16 cellular contexts compared by ENCODE assay signal in genomic region chr6:136773473-136773796, GRCh38. TPM values are rescaled to one million over a fixed set of nuclear protein-coding genes. Genes with fewer than 3 reads are reported as not detected.
A peak's percentile ranks its signal among the peaks of the same experiment; 100 is the strongest.
DNase-seq lines count a peak whose midpoint lies in the region; ATAC-seq, FAIRE-seq and TF ChIP-seq lines count a peak whose summit lies in the region.
"Had no signal": no experiment of that assay in that cellular context is flagged by ENCODE, and none has a peak within 500 bp of the region (broad histone marks: within the 10 kb centered on the region; RNA-seq: fewer than 3 reads in every experiment).

No MANE protein-coding gene starts in this region.

- DNase-seq in activated CD4-positive, alpha-beta memory T cell treated with anti-CD3 and anti-CD28 coated beads for 36 hours = no peak
- DNase-seq in activated CD4-positive, alpha-beta memory T cell treated with anti-CD3 and anti-CD28 coated beads, Interleukin-2, amount 10 ng/mL, durations not matched to agents 7 days and 5 days = no peak
- no peak for DNase-seq in H9
- DNase-seq in K562 (ENCODE audit: extremely low read depth in 1 of 4, low spot score in 3 of 4) = no peak
- no peak for DNase-seq in stimulated activated effector memory CD8-positive, alpha-beta T cell treated with anti-CD3 and anti-CD28 coated beads, Interleukin-12 subunit alpha, Interleukin-12 subunit beta, amount 100 ng/mL, for 72 hours (ENCODE audit: low spot score in 2 of 2)
- DNase-seq in H54 (ENCODE audit: insufficient read length, low spot score) = no peak
- DNase-seq in RKO (ENCODE audit: low spot score) = no peak
- DNase-seq in smooth muscle cell (lab: John Stamatoyannopoulos, UW; ENCODE audit: unreplicated experiment) = no peak
- DNase-seq: activated CD8-positive, alpha-beta memory T cell treated with anti-CD3 and anti-CD28 coated beads, Interleukin-2, amount 50 U/mL, for 4 hours; activated naive CD8-positive, alpha-beta T cell treated with anti-CD3 and anti-CD28 coated beads, Interleukin-2, amount 10 ng/mL, durations not matched to agents 7 days and 5 days; HCEC 1CT; naive thymus-derived CD4-positive, alpha-beta T cell; NCI-H187 treated with DMSO at 0.1 percent for 48 hours; stimulated activated CD4-positive, alpha-beta T cell treated with anti-CD3 and anti-CD28 coated beads, Interleukin-4, amount 100 ng/mL, for 4 hours; stimulated activated naive CD4-positive, alpha-beta T cell had no signal

- TF ChIP-seq CTCF in H9 (conservative IDR thresholded peaks at IDR 0.05) (no peak), K562 (IDR thresholded peaks at IDR 0.05 in 2 of 3, conservative IDR thresholded peaks at IDR 0.05 in 1 of 3; ENCODE audit: insufficient read depth in 2 of 3, low read depth in 1 of 3, low read length in 3 of 3) (no peak), smooth muscle cell (IDR thresholded peaks at IDR 0.05; ENCODE audit: borderline replicate concordance, insufficient read depth, poor library complexity, severe bottlenecking) (no peak)

- H3K9ac ChIP-seq in H9 (ENCODE audit: extremely low read depth, insufficient read length, low read length) (no peak overlapping the region), K562 (ENCODE audit: insufficient read depth in 1 of 2, low read depth in 2 of 2, low read length in 2 of 2) (no peak overlapping the region), smooth muscle cell (ENCODE audit: low read depth) (no peak overlapping the region)

- H3K14ac ChIP-seq in H9 (ENCODE audit: insufficient read depth, low read length) = peak overlapping the region; percentile 39; the same call in 1 of the 2 replicates

- H3K4me1 ChIP-seq in H9 (ENCODE audit: insufficient read depth, low read length) = no peaks in the 10 kb centered on the region
- H3K4me1 ChIP-seq in K562 (replicated peaks in 1 of 2; ENCODE audit: control insufficient read depth in 2 of 2, insufficient read depth in 2 of 2, low read length in 2 of 2) = peaks cover 0 to 16% of the 10 kb centered on the region in 2 experiments; a peak in 3 of 5 replicates
- no peaks in the 10 kb centered on the region for H3K4me1 ChIP-seq in smooth muscle cell (ENCODE audit: low read depth)

- no peak overlapping the region for H3K23ac ChIP-seq in H9 (ENCODE audit: insufficient read length, low read depth, low read length)

- H3K9me3 Mint-ChIP-seq in activated CD4-positive, alpha-beta memory T cell treated with anti-CD3 and anti-CD28 coated beads for 36 hours = no peaks in the 10 kb centered on the region
- H3K9me3 Mint-ChIP-seq in activated CD4-positive, alpha-beta memory T cell treated with anti-CD3 and anti-CD28 coated beads, Interleukin-2, amount 10 ng/mL, durations not matched to agents 7 days and 5 days = peaks cover 3% of the 10 kb centered on the region
- no peaks in the 10 kb centered on the region for H3K9me3 Mint-ChIP-seq in H9
- H3K9me3 Mint-ChIP-seq in stimulated activated effector memory CD8-positive, alpha-beta T cell treated with anti-CD3 and anti-CD28 coated beads, Interleukin-12 subunit alpha, Interleukin-12 subunit beta, amount 100 ng/mL, for 72 hours = no peaks in the 10 kb centered on the region
- H3K9me3 Mint-ChIP-seq: naive thymus-derived CD4-positive, alpha-beta T cell had no signal

- CTCF ChIA-PET in activated CD4-positive, alpha-beta memory T cell treated with anti-CD3 and anti-CD28 coated beads for 36 hours (lab: Charles Lee) = interaction anchor here (0.6 to 5.5 kb wide), 4 partner anchors 11 to 129 kb away, joined by 3 to 39 read pairs (median 6); partner anchors contain the start of gene MAP3K5
- CTCF ChIA-PET in activated CD4-positive, alpha-beta memory T cell treated with anti-CD3 and anti-CD28 coated beads, Interleukin-2, amount 10 ng/mL, durations not matched to agents 7 days and 5 days (lab: Charles Lee) = no interaction called here
- CTCF ChIA-PET in K562 (lab: Yijun Ruan, JAX; ENCODE audit: low intra/inter-chr PET ratio) = no interaction called here

- no peak for ATAC-seq in K562
- no peak for ATAC-seq in stimulated activated effector memory CD8-positive, alpha-beta T cell treated with anti-CD3 and anti-CD28 coated beads, Interleukin-12 subunit alpha, Interleukin-12 subunit beta, amount 100 ng/mL, for 72 hours
- ATAC-seq: naive thymus-derived CD4-positive, alpha-beta T cell had no signal

- H4K20me1 ChIP-seq in H9 (ENCODE audit: control insufficient read depth, insufficient read depth, insufficient read length) (no peaks in the 10 kb centered on the region), K562 (replicated peaks; ENCODE audit: control insufficient read depth, insufficient read depth, low read length) (no peaks in the 10 kb centered on the region), smooth muscle cell (ENCODE audit: low read depth) (no peaks in the 10 kb centered on the region)

- H3K4me3 Mint-ChIP-seq in activated CD4-positive, alpha-beta memory T cell treated with anti-CD3 and anti-CD28 coated beads for 36 hours = no peak overlapping the region
- no peak overlapping the region for H3K4me3 Mint-ChIP-seq in activated CD4-positive, alpha-beta memory T cell treated with anti-CD3 and anti-CD28 coated beads, Interleukin-2, amount 10 ng/mL, durations not matched to agents 7 days and 5 days
- no peak overlapping the region; a peak in 1 of 5 replicates for H3K4me3 Mint-ChIP-seq in H9
- peak overlapping the region; percentile 4 for H3K4me3 Mint-ChIP-seq in stimulated activated effector memory CD8-positive, alpha-beta T cell treated with anti-CD3 and anti-CD28 coated beads, Interleukin-12 subunit alpha, Interleukin-12 subunit beta, amount 100 ng/mL, for 72 hours
- H3K4me3 Mint-ChIP-seq: activated naive CD8-positive, alpha-beta T cell treated with anti-CD3 and anti-CD28 coated beads, Interleukin-2, amount 10 ng/mL, durations not matched to agents 7 days and 5 days; naive thymus-derived CD4-positive, alpha-beta T cell had no signal

- no peak overlapping the region for H2BK20ac ChIP-seq in H9 (ENCODE audit: low read depth, low read length, poor library complexity, severe bottlenecking)

- H3K27me3 Mint-ChIP-seq in activated CD4-positive, alpha-beta memory T cell treated with anti-CD3 and anti-CD28 coated beads for 36 hours = no peaks in the 10 kb centered on the region
- no peaks in the 10 kb centered on the region for H3K27me3 Mint-ChIP-seq in activated CD4-positive, alpha-beta memory T cell treated with anti-CD3 and anti-CD28 coated beads, Interleukin-2, amount 10 ng/mL, durations not matched to agents 7 days and 5 days
- no peaks in the 10 kb centered on the region; the same call in 1 of the 2 replicates for H3K27me3 Mint-ChIP-seq in H9 (ENCODE audit: low read depth)
- H3K27me3 Mint-ChIP-seq: activated naive CD8-positive, alpha-beta T cell treated with anti-CD3 and anti-CD28 coated beads, Interleukin-2, amount 10 ng/mL, durations not matched to agents 7 days and 5 days; naive thymus-derived CD4-positive, alpha-beta T cell had no signal

- H3K79me2 ChIP-seq in H9 (ENCODE audit: insufficient read depth, low read length) (no peaks in the 10 kb centered on the region), K562 (ENCODE audit: control insufficient read depth, insufficient read depth, low read length) (peaks cover 86% of the 10 kb centered on the region), smooth muscle cell (ENCODE audit: low read depth) (no peaks in the 10 kb centered on the region)

- H3K9me3 ChIP-seq in H9 (ENCODE audit: control insufficient read depth, low read depth, low read length) (no peaks in the 10 kb centered on the region), K562 (replicated peaks; ENCODE audit: control insufficient read depth, insufficient read depth, low read depth, low read length) (no peaks in the 10 kb centered on the region), smooth muscle cell (replicated peaks; ENCODE audit: low read depth) (no peaks in the 10 kb centered on the region)

- no peaks in the 10 kb centered on the region for H3K79me1 ChIP-seq in H9 (ENCODE audit: insufficient read depth, low read depth, low read length, poor library complexity, severe bottlenecking)

- no CpG with 5 or more reads among the region's 4 CpGs for WGBS in H9 (ENCODE audit: extremely low coverage, insufficient read length, low lambda C conversion rate)
- whole genome bisulfite sequencing in K562 (ENCODE audit: insufficient coverage, low coverage, missing lambda C conversion rate) = 49% methylated on average over 4 of the region's 4 CpGs
- WGBS in smooth muscle cell (ENCODE audit: low lambda C conversion rate) = 91% methylated on average over 4 of the region's 4 CpGs

- H2BK120ac ChIP-seq in H9 (ENCODE audit: low read depth, low read length, poor library complexity, severe bottlenecking) = peak overlapping the region; percentile 91

- in situ Hi-C loops in K562 (cut with MboI) = no loop called here

- peak overlapping the region; percentile 16 for H3K27ac Mint-ChIP-seq in activated CD4-positive, alpha-beta memory T cell treated with anti-CD3 and anti-CD28 coated beads for 36 hours
- no peak overlapping the region for H3K27ac Mint-ChIP-seq in activated CD4-positive, alpha-beta memory T cell treated with anti-CD3 and anti-CD28 coated beads, Interleukin-2, amount 10 ng/mL, durations not matched to agents 7 days and 5 days
- H3K27ac Mint-ChIP-seq in H9 = peak overlapping the region in 2 of 3 experiments; percentile 1 to 42; a peak in 2 of 7 replicates
- H3K27ac Mint-ChIP-seq in stimulated activated effector memory CD8-positive, alpha-beta T cell treated with anti-CD3 and anti-CD28 coated beads, Interleukin-12 subunit alpha, Interleukin-12 subunit beta, amount 100 ng/mL, for 72 hours = peak overlapping the region; percentile 5
- H3K27ac Mint-ChIP-seq: activated naive CD8-positive, alpha-beta T cell treated with anti-CD3 and anti-CD28 coated beads, Interleukin-2, amount 10 ng/mL, durations not matched to agents 7 days and 5 days had no signal

- no peak overlapping the region for H2AFZ ChIP-seq in H9 (ENCODE audit: low read length)
- H2AFZ ChIP-seq in K562 (ENCODE audit: low read depth, low read length) = no peak overlapping the region
- H2AFZ ChIP-seq in smooth muscle cell (ENCODE audit: low read depth) = no peak overlapping the region

- intact Hi-C loops in activated CD4-positive, alpha-beta memory T cell treated with anti-CD3 and anti-CD28 coated beads for 36 hours (cut with micrococcal nuclease) = loop anchor here (2.0 kb wide), 1 partner anchor 15 kb away; no protein-coding TSS in a partner anchor
- intact Hi-C loops in K562 (cut with micrococcal nuclease) = no loop called here

- no peak overlapping the region for H2BK15ac ChIP-seq in H9 (ENCODE audit: low read depth, low read length)

- FAIRE-seq in K562 (lab: Jason Lieb, UNC) (no peak), H54 (lab: Jason Lieb, UNC) (no peak)
- FAIRE-seq: TTC549 had no signal

- no peaks in the 10 kb centered on the region for H3K23me2 ChIP-seq in H9 (ENCODE audit: insufficient read length, low read depth, low read length, poor library complexity, severe bottlenecking)

- no peak overlapping the region for H3K27ac ChIP-seq in H9 (ENCODE audit: insufficient read length, low read depth, low read length)
- peak overlapping the region; percentile 46; the same call in 1 of the 3 replicates for H3K27ac ChIP-seq in K562 (ENCODE audit: extremely low read depth, low read depth, low read length)
- H3K27ac ChIP-seq in smooth muscle cell (ENCODE audit: low read depth) = no peak overlapping the region

- H2BK12ac ChIP-seq in H9 (ENCODE audit: insufficient read length, low read depth, low read length) = no peak overlapping the region

- no peak overlapping the region for H3K56ac ChIP-seq in H9 (ENCODE audit: insufficient read length, low read depth, low read length)

- H3K4me2 ChIP-seq in H9 (ENCODE audit: insufficient read depth, insufficient read length, low read length) (no peak overlapping the region), K562 (ENCODE audit: insufficient read depth, low read length) (no peak overlapping the region), smooth muscle cell (no peak overlapping the region)

- no peak overlapping the region; the same call in 1 of the 2 replicates for H3K4ac ChIP-seq in H9 (ENCODE audit: low read depth, low read length)

- H3F3A ChIP-seq in smooth muscle cell (ENCODE audit: low read depth) = no peaks in the 10 kb centered on the region

- peaks cover 5% of the 10 kb centered on the region for H3K36me3 Mint-ChIP-seq in activated CD4-positive, alpha-beta memory T cell treated with anti-CD3 and anti-CD28 coated beads for 36 hours
- H3K36me3 Mint-ChIP-seq in activated CD4-positive, alpha-beta memory T cell treated with anti-CD3 and anti-CD28 coated beads, Interleukin-2, amount 10 ng/mL, durations not matched to agents 7 days and 5 days (ENCODE audit: low read depth) = peaks cover 30% of the 10 kb centered on the region
- no peaks in the 10 kb centered on the region; a peak in 1 of 7 replicates for H3K36me3 Mint-ChIP-seq in H9 (ENCODE audit: insufficient read depth in 1 of 3, low read depth in 3 of 3)
- no peaks in the 10 kb centered on the region for H3K36me3 Mint-ChIP-seq in stimulated activated effector memory CD8-positive, alpha-beta T cell treated with anti-CD3 and anti-CD28 coated beads, Interleukin-12 subunit alpha, Interleukin-12 subunit beta, amount 100 ng/mL, for 72 hours

- peak overlapping the region; percentile 77 for H3K18ac ChIP-seq in H9 (ENCODE audit: insufficient read length, low read depth, low read length)

- no peak overlapping the region for H4K8ac ChIP-seq in H9 (replicated peaks; ENCODE audit: insufficient read length, low read depth, low read length)

- peak overlapping the region; percentile 47 for H3T11ph ChIP-seq in H9 (ENCODE audit: low read length)

- no peak overlapping the region for H4K5ac ChIP-seq in H9 (ENCODE audit: insufficient read length, low read depth, low read length)

- no peak overlapping the region for H2BK5ac ChIP-seq in H9 (ENCODE audit: insufficient read length, low read length)

- no peak overlapping the region for H3K4me3 ChIP-seq in K562
- no peak overlapping the region for H3K4me3 ChIP-seq in smooth muscle cell

- H3K9me1 ChIP-seq in K562 (ENCODE audit: control insufficient read depth, insufficient read depth, low read length) = no peaks in the 10 kb centered on the region

- TF ChIP-seq EP300 in K562 (IDR thresholded peaks at IDR 0.05; ENCODE audit: low read length) = no peak

- no peak overlapping the region for H2AK5ac ChIP-seq in H9 (ENCODE audit: insufficient read length, low read length)

- H3K36me3 ChIP-seq in K562 (ENCODE audit: control insufficient read depth, insufficient read depth, low read length) = no peaks in the 10 kb centered on the region
- H3K36me3 ChIP-seq in smooth muscle cell (ENCODE audit: low read depth) = no peaks in the 10 kb centered on the region

- H3K4me1 Mint-ChIP-seq in activated CD4-positive, alpha-beta memory T cell treated with anti-CD3 and anti-CD28 coated beads for 36 hours (ENCODE audit: low read depth) = peaks cover 49% of the 10 kb centered on the region
- H3K4me1 Mint-ChIP-seq in activated CD4-positive, alpha-beta memory T cell treated with anti-CD3 and anti-CD28 coated beads, Interleukin-2, amount 10 ng/mL, durations not matched to agents 7 days and 5 days = peaks cover 45% of the 10 kb centered on the region
- H3K4me1 Mint-ChIP-seq in H9 = peaks cover 12 to 13% of the 10 kb centered on the region in 2 experiments
- H3K4me1 Mint-ChIP-seq in stimulated activated effector memory CD8-positive, alpha-beta T cell treated with anti-CD3 and anti-CD28 coated beads, Interleukin-12 subunit alpha, Interleukin-12 subunit beta, amount 100 ng/mL, for 72 hours = peaks cover 51% of the 10 kb centered on the region

- TF ChIP-seq RAD21 in K562 (CRISPR knock-in tag; conservative IDR thresholded peaks at IDR 0.05 in 1 of 2, IDR thresholded peaks at IDR 0.05 in 1 of 2) = no peak

- H3K27me3 ChIP-seq in H9 (ENCODE audit: insufficient read depth, low read length) = no peaks in the 10 kb centered on the region
- H3K27me3 ChIP-seq in K562 (ENCODE audit: control insufficient read depth in 2 of 2, insufficient read depth in 2 of 2, low read length in 2 of 2) = no peaks in the 10 kb centered on the region
- no peaks in the 10 kb centered on the region for H3K27me3 ChIP-seq in smooth muscle cell (ENCODE audit: low read depth)

- BruUV-seq in K562 (replicated peaks; lab: Mats Ljungman, UMichigan) = no TSS peak

- TF ChIP-seq POLR2A in K562 (conservative IDR thresholded peaks at IDR 0.05) = no peak
- no peak for TF ChIP-seq POLR2A in H54 (IDR thresholded peaks at IDR 0.05; ENCODE audit: low read depth, low read length)

- H4K91ac ChIP-seq in H9 (ENCODE audit: insufficient read length, low read depth, low read length) = no peak overlapping the region

- POLR2A ChIA-PET in activated CD4-positive, alpha-beta memory T cell treated with anti-CD3 and anti-CD28 coated beads for 36 hours (lab: Charles Lee) = interaction anchor here (1.0 to 3.7 kb wide), 3 partner anchors 9 to 15 kb away, joined by 3 to 15 read pairs (median 5); no protein-coding TSS in a partner anchor
- POLR2A ChIA-PET in activated CD4-positive, alpha-beta memory T cell treated with anti-CD3 and anti-CD28 coated beads, Interleukin-2, amount 10 ng/mL, durations not matched to agents 7 days and 5 days (lab: Charles Lee) = interaction anchor here (0.7 to 1.7 kb wide), 3 partner anchors 8 to 19 kb away, joined by 3 to 4 read pairs (median 3); partner anchors contain the start of gene MAP3K5
- POLR2A ChIA-PET in K562 (lab: Yijun Ruan, JAX) = interaction anchor here (1.8 kb wide), 1 partner anchor 11 kb away, joined by 10 read pairs; no protein-coding TSS in a partner anchor

RNA-seq across cellular contexts. Expression of gene MAP3K5, which starts 18.8 kb away (rescaled TPM):
- 10 to 100 TPM; 13.2 to 13.8 TPM for total RNA-seq in activated CD4-positive, alpha-beta memory T cell treated with anti-CD3 and anti-CD28 coated beads for 36 hours
- total RNA-seq in activated CD4-positive, alpha-beta memory T cell treated with anti-CD3 and anti-CD28 coated beads, Interleukin-2, amount 10 ng/mL, durations not matched to agents 7 days and 5 days = 10 to 100 TPM; 25.4 to 25.9 TPM
- total RNA-seq in H9 (2021) = 1.6 and 1.7 TPM in 2 replicates
- 17.0 and 33.7 TPM in 2 replicates for total RNA-seq in K562 (2011; cell fraction: chromatin; rRNA removed; ENCODE audit: low replicate concordance)
- total RNA-seq in K562 (2011; cell fraction: nucleolus; rRNA removed) = 7.8 and 10.1 TPM in 2 replicates
- 10.5 and 10.6 TPM in 2 replicates for total RNA-seq in K562 (2011; cell fraction: nucleoplasm; rRNA removed)
- total RNA-seq in K562 (2014; rRNA removed) = 10.4 and 11.6 TPM in 2 replicates
- total RNA-seq in K562 (2014; rRNA removed; fragmentation: Illumina TruSeq; extraction: Trizol) = 12.7 and 15.3 TPM in 2 replicates
- 9.2 and 9.9 TPM in 2 replicates for total RNA-seq in K562 (2015; rRNA removed; fragmentation: Illumina TruSeq; extraction: Trizol)
- total RNA-seq in K562 (2021) = 11.7 and 13.0 TPM in 2 replicates
- polyA plus RNA-seq in K562 (2011; rRNA removed) = 7.9 and 9.1 TPM in 2 replicates
- polyA plus RNA-seq in K562 (2011; cell fraction: cytosol; rRNA removed) = 2.1 and 3.6 TPM in 2 replicates
- 6.2 and 8.7 TPM in 2 replicates for polyA plus RNA-seq in K562 (2011; cell fraction: nucleus; rRNA removed)
- polyA plus RNA-seq in K562 (2012) = 6.6 and 6.7 TPM in 2 replicates
- 8.6 and 10.4 TPM in 2 replicates for polyA plus RNA-seq in K562 (2014; fragmentation: Illumina TruSeq; extraction: Trizol)
- 1 to 10 TPM; 2.2 to 3.3 TPM for polyA plus RNA-seq in K562 (2014; fragmentation: Nextera tagmentation; extraction: Ambion mirVana)
- polyA plus RNA-seq in K562 (2014; rRNA removed) = 6.9 and 7.3 TPM in 2 replicates
- polyA minus RNA-seq in K562 (2011; rRNA and poly(A)+ RNA removed) = 13.9 and 23.8 TPM in 2 replicates
- 5.1 and 5.8 TPM in 2 replicates for polyA minus RNA-seq in K562 (2011; cell fraction: cytosol; rRNA and poly(A)+ RNA removed)
- polyA minus RNA-seq in K562 (2011; cell fraction: nucleus; rRNA and poly(A)+ RNA removed) = 9.0 and 19.5 TPM in 2 replicates
- total RNA-seq in smooth muscle cell = 1.8 and 2.1 TPM in 2 replicates
- polyA plus RNA-seq in smooth muscle cell = 0.69 and 0.93 TPM in 2 replicates

RNA-seq across cellular contexts. Expression of gene PEX7, which starts 49.0 kb away (rescaled TPM):
- total RNA-seq in activated CD4-positive, alpha-beta memory T cell treated with anti-CD3 and anti-CD28 coated beads for 36 hours = 1 to 10 TPM; 5.4 to 6.4 TPM
- 1 to 10 TPM; 4.5 to 4.8 TPM for total RNA-seq in activated CD4-positive, alpha-beta memory T cell treated with anti-CD3 and anti-CD28 coated beads, Interleukin-2, amount 10 ng/mL, durations not matched to agents 7 days and 5 days
- total RNA-seq in H9 (2021) (8.4 and 8.7 TPM in 2 replicates), K562 (2014; rRNA removed) (12.0 and 18.0 TPM in 2 replicates), K562 (2014; rRNA removed; fragmentation: Illumina TruSeq; extraction: Trizol) (9.7 and 12.7 TPM in 2 replicates), K562 (2015; rRNA removed; fragmentation: Illumina TruSeq; extraction: Trizol) (7.2 and 7.3 TPM in 2 replicates), K562 (2021) (9.1 and 9.6 TPM in 2 replicates), smooth muscle cell (5.6 and 10.3 TPM in 2 replicates)
- 7.4 and 8.8 TPM in 2 replicates for total RNA-seq in K562 (2011; cell fraction: chromatin; rRNA removed; ENCODE audit: low replicate concordance)
- 5.7 and 11.1 TPM in 2 replicates for total RNA-seq in K562 (2011; cell fraction: nucleolus; rRNA removed)
- total RNA-seq in K562 (2011; cell fraction: nucleoplasm; rRNA removed) = 7.6 and 8.1 TPM in 2 replicates
- polyA plus RNA-seq in K562 (2011; rRNA removed) (12.5 and 12.9 TPM in 2 replicates), K562 (2014; fragmentation: Illumina TruSeq; extraction: Trizol) (6.2 and 6.5 TPM in 2 replicates), K562 (2014; fragmentation: Nextera tagmentation; extraction: Ambion mirVana) (1 to 10 TPM; 1.6 to 2.2 TPM), K562 (2014; rRNA removed) (10.9 and 12.5 TPM in 2 replicates), smooth muscle cell (13.3 and 14.4 TPM in 2 replicates)
- polyA plus RNA-seq in K562 (2011; cell fraction: cytosol; rRNA removed) = 7.9 and 14.9 TPM in 2 replicates
- polyA plus RNA-seq in K562 (2011; cell fraction: nucleus; rRNA removed) = 5.3 and 7.8 TPM in 2 replicates
- 6.7 and 6.8 TPM in 2 replicates for polyA plus RNA-seq in K562 (2012)
- 12.9 and 14.7 TPM in 2 replicates for polyA minus RNA-seq in K562 (2011; rRNA and poly(A)+ RNA removed)
- polyA minus RNA-seq in K562 (2011; cell fraction: cytosol; rRNA and poly(A)+ RNA removed) = 2.7 and 5.4 TPM in 2 replicates
- 11.0 and 12.4 TPM in 2 replicates for polyA minus RNA-seq in K562 (2011; cell fraction: nucleus; rRNA and poly(A)+ RNA removed)
